Comparison of ENCODE assay signal across 8 cellular contexts in the genomic region with DNA sequence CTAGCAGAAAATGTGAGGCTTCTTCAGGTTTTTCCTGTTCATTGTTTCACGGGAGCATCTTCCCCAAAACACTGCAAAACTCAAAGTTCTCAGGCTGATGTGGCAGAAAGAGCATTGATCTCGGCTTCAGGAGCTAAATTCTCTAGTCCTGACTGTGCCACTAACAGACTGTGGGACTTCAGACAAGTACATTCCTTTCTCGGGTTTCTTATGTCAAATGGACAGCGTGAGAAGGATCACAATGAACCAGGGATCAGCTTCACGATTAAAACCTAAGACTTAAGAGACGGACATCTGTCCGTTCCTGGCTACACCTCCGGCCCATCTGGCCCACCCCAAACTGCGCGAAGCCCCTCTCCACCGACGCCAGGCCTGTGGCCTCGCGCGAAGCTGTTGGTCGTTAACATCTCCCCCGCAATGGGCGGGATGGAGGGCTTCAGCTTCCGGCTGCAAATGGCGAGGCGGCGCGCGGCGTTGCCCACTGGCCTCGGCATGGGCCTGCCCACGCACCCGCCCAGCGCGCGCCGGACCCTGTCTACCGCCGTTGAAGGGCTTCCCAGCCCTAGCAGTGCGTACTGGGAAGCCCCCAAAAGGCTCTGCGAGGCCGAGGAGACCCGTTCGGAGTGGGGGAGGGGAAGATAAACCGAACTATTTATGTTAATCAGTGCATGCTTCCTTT. TPM values are rescaled to one million over a fixed set of nuclear protein-coding genes. Genes with fewer than 3 reads are reported as not detected.
A peak's percentile ranks its signal among the peaks of the same experiment; 100 is the strongest.
DNase-seq lines count a peak whose midpoint lies in the region; ATAC-seq lines count a peak whose summit lies in the region.

No MANE protein-coding gene starts in this region.

- WGBS in HUES64 = 8% methylated on average over 40 of the region's 40 CpGs

- peak overlapping the region; percentile 97 for H3K9ac ChIP-seq in HUES64 (ENCODE audit: low read depth, low read length)

- peaks cover 13% of the 10 kb centered on the region for H3K36me3 Mint-ChIP-seq in activated T-helper 1 cell treated with anti-CD3 and anti-CD28 coated beads, Interleukin-12 subunit alpha, Interleukin-12 subunit beta, Interleukin-2, Interleukin-4 antibody, amounts not matched to agents 30 ng/mL and 10 ng/mL and 1 ng/mL, durations not matched to agents 14 hours and 24 hours and 36 hours (ENCODE audit: low read depth)

- no peaks in the 10 kb centered on the region; the same call in 1 of the 2 replicates for H3K36me3 ChIP-seq in HUES64 (ENCODE audit: insufficient read depth, low read length)

- H3K27me3 ChIP-seq in HUES64 (ENCODE audit: insufficient read depth, low read length) = no peaks in the 10 kb centered on the region

- H3K9me3 ChIP-seq in HUES64 (ENCODE audit: insufficient read depth, low read depth, low read length) = no peaks in the 10 kb centered on the region

- peak overlapping the region; percentile 100 for H3K27ac ChIP-seq in HUES64 (ENCODE audit: low read depth, low read length)

- peak; percentile 39 for ATAC-seq in GM19452 (IDR thresholded peaks at IDR 0.05; ENCODE audit: unreplicated experiment)
- ATAC-seq in left cardiac atrium = peak; percentile 73 to 80
- no peak for ATAC-seq in GM18867 (IDR thresholded peaks at IDR 0.05; ENCODE audit: unreplicated experiment)

- peak overlapping the region; percentile 92 for H3K4me3 Mint-ChIP-seq in activated T-helper 1 cell treated with anti-CD3 and anti-CD28 coated beads, Interleukin-12 subunit alpha, Interleukin-12 subunit beta, Interleukin-2, Interleukin-4 antibody, amounts not matched to agents 30 ng/mL and 10 ng/mL and 1 ng/mL, durations not matched to agents 14 hours and 24 hours and 36 hours

- DNase-seq in DMS114 treated with DMSO at 0.1 percent for 48 hours (lab: John Stamatoyannopoulos, UW; ENCODE audit: unreplicated experiment) (peak; percentile 66), left cardiac atrium (peak; percentile 88), pulmonary artery endothelial cell (ENCODE audit: low read depth, low spot score) (peak; percentile 8), NCI-H526 treated with DMSO at 0.1 percent for 48 hours (lab: John Stamatoyannopoulos, UW) (no peak)
- DNase-seq in activated T-helper 1 cell treated with anti-CD3 and anti-CD28 coated beads, Interleukin-12 subunit alpha, Interleukin-12 subunit beta, Interleukin-2, Interleukin-4 antibody, amounts not matched to agents 30 ng/mL and 10 ng/mL and 1 ng/mL, durations not matched to agents 14 hours and 24 hours and 36 hours (ENCODE audit: low spot score) = no peak

- peaks cover 45% of the 10 kb centered on the region for H3K4me1 Mint-ChIP-seq in activated T-helper 1 cell treated with anti-CD3 and anti-CD28 coated beads, Interleukin-12 subunit alpha, Interleukin-12 subunit beta, Interleukin-2, Interleukin-4 antibody, amounts not matched to agents 30 ng/mL and 10 ng/mL and 1 ng/mL, durations not matched to agents 14 hours and 24 hours and 36 hours (ENCODE audit: low read depth)

- peaks cover under 1% of the 10 kb centered on the region for H3K27me3 Mint-ChIP-seq in activated T-helper 1 cell treated with anti-CD3 and anti-CD28 coated beads, Interleukin-12 subunit alpha, Interleukin-12 subunit beta, Interleukin-2, Interleukin-4 antibody, amounts not matched to agents 30 ng/mL and 10 ng/mL and 1 ng/mL, durations not matched to agents 14 hours and 24 hours and 36 hours (ENCODE audit: insufficient read depth)

- peak overlapping the region; percentile 76 for H3K4me3 ChIP-seq in HUES64 (ENCODE audit: low read length)

- H3K9me3 Mint-ChIP-seq in activated T-helper 1 cell treated with anti-CD3 and anti-CD28 coated beads, Interleukin-12 subunit alpha, Interleukin-12 subunit beta, Interleukin-2, Interleukin-4 antibody, amounts not matched to agents 30 ng/mL and 10 ng/mL and 1 ng/mL, durations not matched to agents 14 hours and 24 hours and 36 hours = no peaks in the 10 kb centered on the region

- H3K4me1 ChIP-seq in HUES64 (ENCODE audit: insufficient read depth, low read length) = peaks cover 10% of the 10 kb centered on the region; the same call in 1 of the 2 replicates

- intact Hi-C loops in activated T-helper 1 cell treated with anti-CD3 and anti-CD28 coated beads, Interleukin-12 subunit alpha, Interleukin-12 subunit beta, Interleukin-2, Interleukin-4 antibody, amounts not matched to agents 30 ng/mL and 10 ng/mL and 1 ng/mL, durations not matched to agents 14 hours and 24 hours and 36 hours (cut with micrococcal nuclease) = loop anchor here (1.0 to 5.0 kb wide), 11 partner anchors 55 to 568 kb away; partner anchors contain the start of genes CCAR1, DNA2, HNRNPH3 and PBLD
- intact Hi-C loops in left cardiac atrium (cut with DNase I) = no loop called here

- peak overlapping the region; percentile 97 for H3K27ac Mint-ChIP-seq in activated T-helper 1 cell treated with anti-CD3 and anti-CD28 coated beads, Interleukin-12 subunit alpha, Interleukin-12 subunit beta, Interleukin-2, Interleukin-4 antibody, amounts not matched to agents 30 ng/mL and 10 ng/mL and 1 ng/mL, durations not matched to agents 14 hours and 24 hours and 36 hours

RNA-seq across cellular contexts. Expression of gene DDX50, which starts 0.5 kb away (rescaled TPM):
- 36.2 TPM for polyA plus RNA-seq in HUES64 (2013, experiment 1 of 2)
- polyA plus RNA-seq in HUES64 (2013, experiment 2 of 2) = 44.8 TPM
- 53.0 and 55.0 TPM in 2 replicates for total RNA-seq in activated T-helper 1 cell treated with anti-CD3 and anti-CD28 coated beads, Interleukin-12 subunit alpha, Interleukin-12 subunit beta, Interleukin-2, Interleukin-4 antibody, amounts not matched to agents 30 ng/mL and 10 ng/mL and 1 ng/mL, durations not matched to agents 14 hours and 24 hours and 36 hours
- total RNA-seq in left cardiac atrium (10 to 100 TPM; 22.2 to 25.5 TPM), pulmonary artery endothelial cell (38.8 and 43.6 TPM in 2 replicates)

RNA-seq across cellular contexts. Expression of gene DDX21, which starts 55.4 kb away (rescaled TPM):
- 130 TPM for polyA plus RNA-seq in HUES64 (2013, experiment 1 of 2)
- 108 TPM for polyA plus RNA-seq in HUES64 (2013, experiment 2 of 2)
- total RNA-seq in activated T-helper 1 cell treated with anti-CD3 and anti-CD28 coated beads, Interleukin-12 subunit alpha, Interleukin-12 subunit beta, Interleukin-2, Interleukin-4 antibody, amounts not matched to agents 30 ng/mL and 10 ng/mL and 1 ng/mL, durations not matched to agents 14 hours and 24 hours and 36 hours = 267 and 278 TPM in 2 replicates
- total RNA-seq in left cardiac atrium (10 to 100 TPM; 18.6 to 59.3 TPM), pulmonary artery endothelial cell (152 and 176 TPM in 2 replicates)

Comparison
In these comparisons a context has a peak if more than half of its experiments do, and no peak if none do; other contexts are left out.
1. DNase-seq: peak in DMS114 treated with DMSO at 0.1 percent for 48 hours (single experiment), left cardiac atrium (single experiment) and pulmonary artery endothelial cell (single experiment); none in activated T-helper 1 cell treated with anti-CD3 and anti-CD28 coated beads, Interleukin-12 subunit alpha, Interleukin-12 subunit beta, Interleukin-2, Interleukin-4 antibody, amounts not matched to agents 30 ng/mL and 10 ng/mL and 1 ng/mL, durations not matched to agents 14 hours and 24 hours and 36 hours (single experiment) and NCI-H526 treated with DMSO at 0.1 percent for 48 hours (single experiment).